1 cellular context compared by ENCODE assay signal in the genomic region with DNA sequence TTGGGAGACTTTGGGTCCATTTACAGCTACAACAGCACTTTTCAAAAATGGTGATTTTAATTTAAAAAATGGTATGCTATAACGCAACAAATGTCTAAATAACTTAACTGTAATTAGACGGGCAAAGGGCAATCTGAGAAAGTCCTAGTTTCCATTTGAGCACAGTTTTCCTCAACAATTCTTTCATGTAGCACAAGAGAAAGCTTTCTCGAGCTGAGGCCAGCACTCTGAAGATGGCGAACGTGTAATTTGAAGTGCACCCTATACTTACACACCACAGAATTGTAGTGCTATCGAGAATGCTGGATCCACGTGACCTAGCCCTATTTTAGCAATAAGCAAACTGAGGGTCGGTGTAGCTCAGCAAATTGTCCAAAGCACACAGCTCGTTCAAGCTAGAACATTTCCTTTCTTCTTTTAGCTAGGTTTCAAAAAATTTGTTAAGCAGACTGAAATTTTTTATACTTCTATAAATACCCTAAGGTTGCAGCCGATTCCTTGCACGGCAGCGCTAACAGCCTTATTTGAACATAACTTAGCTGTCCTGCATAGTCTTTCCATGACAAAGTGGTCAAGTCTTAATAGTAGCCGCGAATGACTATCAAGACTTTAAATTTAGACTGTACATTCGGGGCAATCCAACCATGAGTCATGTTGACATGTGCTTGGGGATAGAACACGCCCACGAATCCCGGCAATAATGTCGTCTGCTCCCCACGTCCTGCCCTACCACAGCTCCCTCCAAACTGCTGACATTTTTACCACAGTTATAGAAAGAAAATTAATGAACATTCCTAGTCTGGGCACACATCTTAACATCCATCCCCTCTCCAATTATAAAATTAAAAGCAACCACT.
TF ChIP-seq lines count a peak whose summit lies in the region.

No MANE protein-coding gene starts in this region.

TF ChIP-seq in HCT116, 20 proteins besides CTCF, POLR2A, EP300 and RAD21 (continued from another document):
- TF ChIP-seq, protein P1, sequence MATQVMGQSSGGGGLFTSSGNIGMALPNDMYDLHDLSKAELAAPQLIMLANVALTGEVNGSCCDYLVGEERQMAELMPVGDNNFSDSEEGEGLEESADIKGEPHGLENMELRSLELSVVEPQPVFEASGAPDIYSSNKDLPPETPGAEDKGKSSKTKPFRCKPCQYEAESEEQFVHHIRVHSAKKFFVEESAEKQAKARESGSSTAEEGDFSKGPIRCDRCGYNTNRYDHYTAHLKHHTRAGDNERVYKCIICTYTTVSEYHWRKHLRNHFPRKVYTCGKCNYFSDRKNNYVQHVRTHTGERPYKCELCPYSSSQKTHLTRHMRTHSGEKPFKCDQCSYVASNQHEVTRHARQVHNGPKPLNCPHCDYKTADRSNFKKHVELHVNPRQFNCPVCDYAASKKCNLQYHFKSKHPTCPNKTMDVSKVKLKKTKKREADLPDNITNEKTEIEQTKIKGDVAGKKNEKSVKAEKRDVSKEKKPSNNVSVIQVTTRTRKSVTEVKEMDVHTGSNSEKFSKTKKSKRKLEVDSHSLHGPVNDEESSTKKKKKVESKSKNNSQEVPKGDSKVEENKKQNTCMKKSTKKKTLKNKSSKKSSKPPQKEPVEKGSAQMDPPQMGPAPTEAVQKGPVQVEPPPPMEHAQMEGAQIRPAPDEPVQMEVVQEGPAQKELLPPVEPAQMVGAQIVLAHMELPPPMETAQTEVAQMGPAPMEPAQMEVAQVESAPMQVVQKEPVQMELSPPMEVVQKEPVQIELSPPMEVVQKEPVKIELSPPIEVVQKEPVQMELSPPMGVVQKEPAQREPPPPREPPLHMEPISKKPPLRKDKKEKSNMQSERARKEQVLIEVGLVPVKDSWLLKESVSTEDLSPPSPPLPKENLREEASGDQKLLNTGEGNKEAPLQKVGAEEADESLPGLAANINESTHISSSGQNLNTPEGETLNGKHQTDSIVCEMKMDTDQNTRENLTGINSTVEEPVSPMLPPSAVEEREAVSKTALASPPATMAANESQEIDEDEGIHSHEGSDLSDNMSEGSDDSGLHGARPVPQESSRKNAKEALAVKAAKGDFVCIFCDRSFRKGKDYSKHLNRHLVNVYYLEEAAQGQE (IDR thresholded peaks at IDR 0.05; ENCODE audit: low read depth) = no peak
- peak; percentile 61 for TF ChIP-seq EGR1 (IDR thresholded peaks at IDR 0.05; ENCODE audit: low read depth)
- TF ChIP-seq SIN3A (IDR thresholded peaks at IDR 0.05; ENCODE audit: low read depth) = 0 out of 2 replicates have a peak, but pooled peaks have one; percentile 34
- TF ChIP-seq ELF1 (IDR thresholded peaks at IDR 0.05; ENCODE audit: borderline replicate concordance, low read depth) = no peak; the same call in 1 of the 2 replicates
- 0 out of 2 replicates have a peak, but pooled peaks have one; percentile 43 for TF ChIP-seq FOSL1 (IDR thresholded peaks at IDR 0.05; ENCODE audit: low read depth)
- peak; percentile 55; the same call in 1 of the 2 replicates for TF ChIP-seq POLR2AphosphoS5 (IDR thresholded peaks at IDR 0.05; ENCODE audit: low read depth, low read length)
- TF ChIP-seq CBX3 (IDR thresholded peaks at IDR 0.05; ENCODE audit: low read depth) = no peak
- TF ChIP-seq, protein P2, sequence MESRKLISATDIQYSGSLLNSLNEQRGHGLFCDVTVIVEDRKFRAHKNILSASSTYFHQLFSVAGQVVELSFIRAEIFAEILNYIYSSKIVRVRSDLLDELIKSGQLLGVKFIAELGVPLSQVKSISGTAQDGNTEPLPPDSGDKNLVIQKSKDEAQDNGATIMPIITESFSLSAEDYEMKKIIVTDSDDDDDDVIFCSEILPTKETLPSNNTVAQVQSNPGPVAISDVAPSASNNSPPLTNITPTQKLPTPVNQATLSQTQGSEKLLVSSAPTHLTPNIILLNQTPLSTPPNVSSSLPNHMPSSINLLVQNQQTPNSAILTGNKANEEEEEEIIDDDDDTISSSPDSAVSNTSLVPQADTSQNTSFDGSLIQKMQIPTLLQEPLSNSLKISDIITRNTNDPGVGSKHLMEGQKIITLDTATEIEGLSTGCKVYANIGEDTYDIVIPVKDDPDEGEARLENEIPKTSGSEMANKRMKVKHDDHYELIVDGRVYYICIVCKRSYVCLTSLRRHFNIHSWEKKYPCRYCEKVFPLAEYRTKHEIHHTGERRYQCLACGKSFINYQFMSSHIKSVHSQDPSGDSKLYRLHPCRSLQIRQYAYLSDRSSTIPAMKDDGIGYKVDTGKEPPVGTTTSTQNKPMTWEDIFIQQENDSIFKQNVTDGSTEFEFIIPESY (IDR thresholded peaks at IDR 0.05; ENCODE audit: extremely low read depth, insufficient replicate concordance, low read length) = no peak
